ENCODE assay signal across 34 cellular contexts in the genomic region with DNA sequence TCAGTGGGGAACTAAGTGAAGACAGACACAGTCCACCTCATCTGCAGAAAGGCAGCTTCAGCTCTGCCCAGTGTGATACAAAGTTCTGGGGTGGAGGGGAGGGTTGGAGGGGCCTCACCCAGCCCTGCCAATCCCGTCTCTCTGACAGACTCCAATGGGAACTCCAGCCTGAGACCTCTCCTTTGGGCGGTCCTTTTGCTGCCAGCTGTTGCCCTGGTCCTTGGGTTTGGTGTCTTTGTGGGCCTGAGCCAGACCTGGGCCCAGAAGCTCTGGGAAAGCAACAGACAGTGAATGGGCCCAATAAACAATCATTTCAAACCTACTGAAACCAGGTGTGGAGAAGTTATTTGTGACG. TPM values are rescaled to one million over a fixed set of nuclear protein-coding genes. Genes with fewer than 3 reads are reported as not detected.
"Had no signal": no experiment of that assay in that cellular context is flagged by ENCODE, and none has a peak within 500 bp of the region (broad histone marks: within the 10 kb centered on the region; RNA-seq: fewer than 3 reads in every experiment).

No MANE protein-coding gene starts in this region.

- H3K27me3 ChIP-seq: ascending aorta, breast epithelium, cardiac muscle cell, esophagus muscularis mucosa, foreskin keratinocyte, gastroesophageal sphincter had no signal

- H3K36me3 ChIP-seq: breast epithelium, cardiac muscle cell had no signal

- H3K4me3 ChIP-seq: ascending aorta, breast epithelium, cardiac muscle cell, esophagus muscularis mucosa, gastroesophageal sphincter had no signal

- H3K27ac Mint-ChIP-seq: activated CD4-positive, alpha-beta memory T cell treated with anti-CD3 and anti-CD28 coated beads for 36 hours; activated CD4-positive, alpha-beta T cell treated with anti-CD3 and anti-CD28 coated beads for 36 hours; activated CD4-positive, alpha-beta T cell treated with anti-CD3 and anti-CD28 coated beads, Interleukin-2, amount 10 ng/mL, durations not matched to agents 24 days and 14 days; activated CD8-positive, alpha-beta memory T cell treated with anti-CD3 and anti-CD28 coated beads, Interleukin-2, amount 10 ng/mL, durations not matched to agents 7 days and 5 days; activated CD8-positive, alpha-beta T cell treated with anti-CD3 and anti-CD28 coated beads, Interleukin-2, amount 10 ng/mL, durations not matched to agents 7 days and 5 days; activated naive CD8-positive, alpha-beta T cell treated with anti-CD3 and anti-CD28 coated beads, Interleukin-2, amount 10 ng/mL, durations not matched to agents 7 days and 5 days; activated T-helper 1 cell treated with anti-CD3 and anti-CD28 coated beads, Interleukin-12 subunit alpha, Interleukin-12 subunit beta, Interleukin-2, Interleukin-4 antibody, amounts not matched to agents 30 ng/mL and 10 ng/mL and 1 ng/mL, durations not matched to agents 14 hours and 24 hours and 36 hours; activated T-helper 2 cell treated with anti-CD3 and anti-CD28 coated beads, Interferon-gamma antibody, Interleukin-2, Interleukin-4, amounts not matched to agents 10 μg/mL and 5 μg/mL and 100 μg/mL, durations not matched to agents 14 hours and 24 hours and 36 hours; brain; effector memory CD8-positive, alpha-beta T cell had no signal

- H3K27me3 Mint-ChIP-seq: activated CD4-positive, alpha-beta memory T cell treated with anti-CD3 and anti-CD28 coated beads for 36 hours; activated CD4-positive, alpha-beta T cell treated with anti-CD3 and anti-CD28 coated beads for 36 hours; activated CD4-positive, alpha-beta T cell treated with anti-CD3 and anti-CD28 coated beads, Interleukin-2, amount 10 ng/mL, durations not matched to agents 24 days and 14 days; activated CD8-positive, alpha-beta memory T cell treated with anti-CD3 and anti-CD28 coated beads, Interleukin-2, amount 10 ng/mL, durations not matched to agents 7 days and 5 days; activated naive CD8-positive, alpha-beta T cell treated with anti-CD3 and anti-CD28 coated beads, Interleukin-2, amount 10 ng/mL, durations not matched to agents 7 days and 5 days; brain; central memory CD8-positive, alpha-beta T cell; effector memory CD8-positive, alpha-beta T cell had no signal

- H3K4me1 ChIP-seq: breast epithelium, foreskin keratinocyte had no signal

- H3K9me3 ChIP-seq: ascending aorta, breast epithelium, esophagus muscularis mucosa, gastroesophageal sphincter had no signal

- H3K27ac ChIP-seq: ascending aorta, breast epithelium, cardiac muscle cell, esophagus muscularis mucosa, foreskin keratinocyte had no signal

- DNase-seq: activated CD4-positive, alpha-beta memory T cell treated with anti-CD3 and anti-CD28 coated beads for 36 hours; activated CD4-positive, alpha-beta T cell treated with anti-CD3 and anti-CD28 coated beads for 36 hours; activated CD4-positive, alpha-beta T cell treated with anti-CD3 and anti-CD28 coated beads, Interleukin-2, amount 10 ng/mL, durations not matched to agents 24 days and 14 days; activated CD4-positive, CD25-positive, alpha-beta regulatory T cell; activated CD4-positive, CD25-positive, alpha-beta regulatory T cell treated with anti-CD3 and anti-CD28 coated beads, Interleukin-2, amount 50 U/mL, for 72 hours; activated CD8-positive, alpha-beta memory T cell treated with anti-CD3 and anti-CD28 coated beads, Interleukin-2, amount 10 ng/mL, durations not matched to agents 7 days and 5 days; activated CD8-positive, alpha-beta memory T cell treated with anti-CD3 and anti-CD28 coated beads, Interleukin-2, amount 50 U/mL, for 4 hours; activated CD8-positive, alpha-beta T cell treated with anti-CD3 and anti-CD28 coated beads, Interleukin-2, amount 10 ng/mL, durations not matched to agents 7 days and 5 days; activated effector memory CD4-positive, alpha-beta T cell treated with anti-CD3 and anti-CD28 coated beads, Interleukin-2, amount 50 U/mL, for 16 hours; activated naive CD4-positive, alpha-beta T cell; activated naive CD4-positive, alpha-beta T cell treated with anti-CD3 and anti-CD28 coated beads, Interleukin-2, amount 10 ng/mL, durations not matched to agents 7 days and 5 days; activated naive CD8-positive, alpha-beta T cell treated with anti-CD3 and anti-CD28 coated beads, Interleukin-2, amount 10 ng/mL, durations not matched to agents 7 days and 5 days; activated T-cell treated with anti-CD3 and anti-CD28 coated beads, Interleukin-2, amount 50 U/mL, for 1 hour; cortex of kidney; dermis blood vessel endothelial cell; effector CD4-positive, alpha-beta T cell; effector memory CD8-positive, alpha-beta T cell; erythroblast; foreskin keratinocyte; T-helper 2 cell had no signal

- ATAC-seq: activated CD4-positive, alpha-beta T cell treated with anti-CD3 and anti-CD28 coated beads for 36 hours; activated CD8-positive, alpha-beta memory T cell treated with anti-CD3 and anti-CD28 coated beads, Interleukin-2, amount 10 ng/mL, durations not matched to agents 7 days and 5 days; activated CD8-positive, alpha-beta T cell treated with anti-CD3 and anti-CD28 coated beads, Interleukin-2, amount 10 ng/mL, durations not matched to agents 7 days and 5 days; activated naive CD4-positive, alpha-beta T cell treated with anti-CD3 and anti-CD28 coated beads, Interleukin-2, amount 50 U/mL, for 72 hours; effector memory CD8-positive, alpha-beta T cell; foreskin keratinocyte; gastroesophageal sphincter had no signal

- H3K9me3 Mint-ChIP-seq: activated CD4-positive, alpha-beta memory T cell treated with anti-CD3 and anti-CD28 coated beads for 36 hours; activated CD4-positive, alpha-beta T cell treated with anti-CD3 and anti-CD28 coated beads, Interleukin-2, amount 10 ng/mL, durations not matched to agents 24 days and 14 days; activated naive CD4-positive, alpha-beta T cell treated with anti-CD3 and anti-CD28 coated beads, Interleukin-2, amount 10 ng/mL, durations not matched to agents 7 days and 5 days; activated naive CD4-positive, alpha-beta T cell treated with anti-CD3 and anti-CD28 coated beads, Interleukin-2, amount 50 U/mL, for 72 hours; activated naive CD8-positive, alpha-beta T cell treated with anti-CD3 and anti-CD28 coated beads, Interleukin-2, amount 10 ng/mL, durations not matched to agents 7 days and 5 days; activated T-helper 1 cell treated with anti-CD3 and anti-CD28 coated beads, Interleukin-12 subunit alpha, Interleukin-12 subunit beta, Interleukin-2, Interleukin-4 antibody, amounts not matched to agents 30 ng/mL and 10 ng/mL and 1 ng/mL, durations not matched to agents 14 hours and 24 hours and 36 hours; activated T-helper 2 cell treated with anti-CD3 and anti-CD28 coated beads, Interferon-gamma antibody, Interleukin-2, Interleukin-4, amounts not matched to agents 10 μg/mL and 5 μg/mL and 100 μg/mL, durations not matched to agents 14 hours and 24 hours and 36 hours; brain; central memory CD8-positive, alpha-beta T cell; effector memory CD8-positive, alpha-beta T cell had no signal

- H3K4me3 Mint-ChIP-seq: activated CD4-positive, alpha-beta memory T cell treated with anti-CD3 and anti-CD28 coated beads for 36 hours; activated CD4-positive, alpha-beta T cell treated with anti-CD3 and anti-CD28 coated beads for 36 hours; activated CD4-positive, alpha-beta T cell treated with anti-CD3 and anti-CD28 coated beads, Interleukin-2, amount 10 ng/mL, durations not matched to agents 24 days and 14 days; activated CD8-positive, alpha-beta memory T cell treated with anti-CD3 and anti-CD28 coated beads, Interleukin-2, amount 10 ng/mL, durations not matched to agents 7 days and 5 days; activated CD8-positive, alpha-beta T cell treated with anti-CD3 and anti-CD28 coated beads, Interleukin-2, amount 10 ng/mL, durations not matched to agents 7 days and 5 days; activated naive CD4-positive, alpha-beta T cell treated with anti-CD3 and anti-CD28 coated beads, Interleukin-2, amount 10 ng/mL, durations not matched to agents 7 days and 5 days; activated naive CD8-positive, alpha-beta T cell treated with anti-CD3 and anti-CD28 coated beads, Interleukin-2, amount 10 ng/mL, durations not matched to agents 7 days and 5 days; activated T-helper 1 cell treated with anti-CD3 and anti-CD28 coated beads, Interleukin-12 subunit alpha, Interleukin-12 subunit beta, Interleukin-2, Interleukin-4 antibody, amounts not matched to agents 30 ng/mL and 10 ng/mL and 1 ng/mL, durations not matched to agents 14 hours and 24 hours and 36 hours; brain; central memory CD8-positive, alpha-beta T cell; effector memory CD8-positive, alpha-beta T cell had no signal

- H3K36me3 Mint-ChIP-seq: activated naive CD4-positive, alpha-beta T cell treated with anti-CD3 and anti-CD28 coated beads, Interleukin-2, amount 50 U/mL, for 72 hours; brain had no signal

RNA-seq across cellular contexts. Expression of gene ZP1, which starts 8.0 kb away (rescaled TPM):
- total RNA-seq: activated CD4-positive, alpha-beta memory T cell treated with anti-CD3 and anti-CD28 coated beads for 36 hours; activated CD4-positive, alpha-beta T cell treated with anti-CD3 and anti-CD28 coated beads for 36 hours; activated CD4-positive, alpha-beta T cell treated with anti-CD3 and anti-CD28 coated beads, Interleukin-2, amount 10 ng/mL, durations not matched to agents 24 days and 14 days; activated CD8-positive, alpha-beta memory T cell treated with anti-CD3 and anti-CD28 coated beads for 36 hours; activated CD8-positive, alpha-beta memory T cell treated with anti-CD3 and anti-CD28 coated beads, Interleukin-2, amount 10 ng/mL, durations not matched to agents 7 days and 5 days; activated naive CD4-positive, alpha-beta T cell treated with anti-CD3 and anti-CD28 coated beads, Interleukin-2, amount 50 U/mL, for 72 hours; activated T-helper 1 cell treated with anti-CD3 and anti-CD28 coated beads, Interleukin-12 subunit alpha, Interleukin-12 subunit beta, Interleukin-2, Interleukin-4 antibody, amounts not matched to agents 30 ng/mL and 10 ng/mL and 1 ng/mL, durations not matched to agents 14 hours and 24 hours and 36 hours; activated T-helper 2 cell treated with anti-CD3 and anti-CD28 coated beads, Interferon-gamma antibody, Interleukin-2, Interleukin-4, amounts not matched to agents 10 μg/mL and 5 μg/mL and 100 μg/mL, durations not matched to agents 14 hours and 24 hours and 36 hours; ascending aorta; cardiac muscle cell; cerebellum; dermis blood vessel endothelial cell; foreskin keratinocyte; gastroesophageal sphincter; glomerular endothelial cell; T-helper 1 cell treated with Interleukin-12 subunit alpha and Interleukin-12 subunit beta and Interleukin-4 antibody, amounts not matched to agents 30 ng/mL and 1 ng/mL, for 36 hours had no signal

RNA-seq across cellular contexts. Expression of gene PTGDR2, which starts 19.6 kb away (rescaled TPM):
- total RNA-seq: ascending aorta, dermis blood vessel endothelial cell, foreskin keratinocyte, glomerular endothelial cell had no signal
